ENCODE assay signal across 15 cellular contexts in the genomic region with DNA sequence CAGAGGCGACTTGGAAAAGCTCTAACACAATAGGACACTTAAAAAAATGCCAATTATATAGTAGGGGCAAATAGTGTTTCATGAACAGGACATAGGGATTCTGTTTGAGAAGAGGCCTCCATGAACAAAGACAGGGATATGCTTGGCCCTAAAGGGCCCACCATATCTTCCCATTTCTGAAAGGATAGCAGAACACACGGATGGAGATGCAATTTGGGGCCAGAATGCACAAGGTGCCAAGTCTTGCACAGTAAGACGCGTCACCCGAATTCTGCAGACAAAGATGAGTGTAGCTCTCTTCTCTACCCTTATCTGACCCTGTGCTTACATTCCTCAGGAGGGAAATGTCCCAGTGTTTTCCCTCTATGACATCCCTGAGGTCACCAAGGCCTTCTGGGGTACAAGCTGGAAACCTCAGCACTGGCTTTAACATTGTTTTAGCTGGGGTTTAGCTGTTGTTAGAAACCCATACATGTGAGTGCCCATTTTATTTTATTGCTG.
"Had no signal": no experiment of that assay in that cellular context is flagged by ENCODE, and none has a peak within 500 bp of the region (broad histone marks: within the 10 kb centered on the region; RNA-seq: fewer than 3 reads in every experiment).

No MANE protein-coding gene starts in this region.

- H3K4me3 ChIP-seq: esophagus muscularis mucosa, sigmoid colon, SK-N-MC, thoracic aorta had no signal

- ATAC-seq: Right ventricle myocardium inferior; stimulated activated naive CD8-positive, alpha-beta T cell treated with anti-CD3 and anti-CD28 coated beads, Interleukin-15, amount 100 ng/mL, for 72 hours had no signal

- H3K27me3 ChIP-seq: esophagus muscularis mucosa, sigmoid colon had no signal

- H3K4me3 Mint-ChIP-seq: brain; dendritic cell treated with granulocyte-macrophage colony-stimulating factor and Interleukin-4, amounts not matched to agents 40 ng/mL and 50 ng/mL, for 4 days; nephron; stimulated activated naive CD8-positive, alpha-beta T cell treated with anti-CD3 and anti-CD28 coated beads, Interleukin-15, amount 100 ng/mL, for 72 hours; T-helper 1 cell treated with Interleukin-12 subunit alpha and Interleukin-12 subunit beta and Interleukin-4 antibody, amounts not matched to agents 30 μg/mL and 1 μg/mL, for 36 hours had no signal

- H3K4me1 ChIP-seq: esophagus muscularis mucosa, sigmoid colon had no signal

- H3K36me3 Mint-ChIP-seq: brain had no signal

- H3K27ac Mint-ChIP-seq: brain; dendritic cell treated with granulocyte-macrophage colony-stimulating factor and Interleukin-4, amounts not matched to agents 40 ng/mL and 50 ng/mL, for 4 days had no signal

- DNase-seq: activated effector memory CD4-positive, alpha-beta T cell treated with anti-CD3 and anti-CD28 coated beads, Interleukin-2, amount 50 U/mL, for 16 hours; amygdala; head of caudate nucleus; occipital lobe; sigmoid colon; stimulated activated CD4-positive, alpha-beta T cell treated with anti-CD3 and anti-CD28 coated beads, Interleukin-12 subunit alpha, Interleukin-12 subunit beta, amount 100 ng/mL, for 4 hours; stimulated activated naive CD8-positive, alpha-beta T cell treated with anti-CD3 and anti-CD28 coated beads, Interleukin-15, amount 100 ng/mL, for 72 hours had no signal

- H3K36me3 ChIP-seq: esophagus muscularis mucosa, sigmoid colon, thoracic aorta had no signal

- H3K4me1 Mint-ChIP-seq: nephron had no signal

- H3K27ac ChIP-seq: esophagus muscularis mucosa, sigmoid colon, SK-N-MC, thoracic aorta had no signal

- H3K27me3 Mint-ChIP-seq: stimulated activated naive CD8-positive, alpha-beta T cell treated with anti-CD3 and anti-CD28 coated beads, Interleukin-15, amount 100 ng/mL, for 72 hours had no signal

- H3K9me3 ChIP-seq: esophagus muscularis mucosa, sigmoid colon, thoracic aorta had no signal

- H3K9me3 Mint-ChIP-seq: brain; dendritic cell treated with granulocyte-macrophage colony-stimulating factor and Interleukin-4, amounts not matched to agents 40 ng/mL and 50 ng/mL, for 4 days; nephron; stimulated activated naive CD8-positive, alpha-beta T cell treated with anti-CD3 and anti-CD28 coated beads, Interleukin-15, amount 100 ng/mL, for 72 hours; T-helper 1 cell treated with Interleukin-12 subunit alpha and Interleukin-12 subunit beta and Interleukin-4 antibody, amounts not matched to agents 30 μg/mL and 1 μg/mL, for 36 hours had no signal
